ENCODE assay signal across 27 cellular contexts in the genomic region with DNA sequence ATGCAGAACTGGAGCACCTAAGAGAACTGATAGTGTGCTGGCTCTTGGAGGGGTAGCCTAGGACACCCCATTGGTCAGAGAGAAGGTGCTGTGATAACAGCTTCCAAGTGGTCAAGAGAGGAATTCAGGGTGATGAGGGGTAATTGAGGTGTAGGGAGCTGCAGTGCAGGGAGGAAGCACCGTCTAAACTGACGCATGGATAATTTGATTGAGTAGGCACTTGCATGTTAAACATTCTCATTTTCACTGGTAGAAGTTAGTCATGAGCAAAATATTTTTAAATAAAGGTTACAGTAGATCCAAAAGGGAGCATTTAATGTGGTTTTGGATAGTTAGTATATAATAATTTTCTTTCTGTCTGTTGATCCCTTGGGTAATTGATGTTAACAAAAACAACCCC.
"Had no signal": no experiment of that assay in that cellular context is flagged by ENCODE, and none has a peak within 500 bp of the region (broad histone marks: within the 10 kb centered on the region; RNA-seq: fewer than 3 reads in every experiment).

No MANE protein-coding gene starts in this region.

- H3K4me2 ChIP-seq: smooth muscle cell had no signal

- H3K9me3 Mint-ChIP-seq: naive B cell; stimulated activated memory B cell treated with anti-CD40 and anti-IgM and Interleukin-4, amounts not matched to agents 10 μg/mL and 1 μg/mL and 100 μg/mL, for 72 hours had no signal

- H3K36me3 Mint-ChIP-seq: immature natural killer cell; natural killer cell; stimulated activated memory B cell treated with anti-CD40 and anti-IgM and Interleukin-4, amounts not matched to agents 10 μg/mL and 1 μg/mL and 100 μg/mL, for 72 hours had no signal

- ATAC-seq: left colon; left lung; lower lobe of right lung; right lobe of liver; stimulated activated memory B cell treated with anti-CD40 and anti-IgM and Interleukin-4, amounts not matched to agents 10 μg/mL and 1 μg/mL and 100 μg/mL, for 72 hours; stimulated activated naive CD8-positive, alpha-beta T cell treated with anti-CD3 and anti-CD28 coated beads, Interleukin-15, amount 100 ng/mL, for 72 hours had no signal

- H3K9me3 ChIP-seq: left lung, lower lobe of right lung, ovary, right atrium auricular region, right lobe of liver, tibial nerve, upper lobe of left lung, vagina had no signal

- H3K27me3 ChIP-seq: left lung, ovary, right atrium auricular region, right lobe of liver, tibial nerve, upper lobe of left lung, vagina had no signal

- DNase-seq: hypothalamus; immature natural killer cell; kidney; left colon; left lung; lower lobe of right lung; mammary epithelial cell; mesenchymal stem cell; naive B cell; natural killer cell; ovary; right lobe of liver; stimulated activated CD4-positive, alpha-beta T cell treated with anti-CD3 and anti-CD28 coated beads, Interleukin-1b, Interleukin-23, amount 100 ng/mL, for 48 hours; stimulated activated CD4-positive, alpha-beta T cell treated with anti-CD3 and anti-CD28 coated beads, Interleukin-2, amount 100 ng/mL, for 48 hours; stimulated activated CD4-positive, alpha-beta T cell treated with anti-CD3 and anti-CD28 coated beads, Interleukin-4, amount 100 ng/mL, for 4 hours; stimulated activated CD8-positive, alpha-beta memory T cell treated with anti-CD3 and anti-CD28 coated beads, Interleukin-4, amount 100 ng/mL, for 48 hours; stimulated activated naive CD4-positive, alpha-beta T cell treated with Interleukin-2 at 50 U/mL for 16 hours; stimulated activated naive CD8-positive, alpha-beta T cell treated with anti-CD3 and anti-CD28 coated beads, Interleukin-15, amount 100 ng/mL, for 72 hours; substantia nigra; upper lobe of left lung had no signal

- FAIRE-seq: islet of Langerhans, kidney had no signal

- H3K36me3 ChIP-seq: left lung, lower lobe of right lung, ovary, right atrium auricular region, right lobe of liver, tibial nerve, upper lobe of left lung, vagina had no signal

- H3K4me1 ChIP-seq: left lung, lower lobe of right lung, right atrium auricular region, right lobe of liver, tibial nerve, upper lobe of left lung, vagina had no signal

- H3K27me3 Mint-ChIP-seq: stimulated activated memory B cell treated with anti-CD40 and anti-IgM and Interleukin-4, amounts not matched to agents 10 μg/mL and 1 μg/mL and 100 μg/mL, for 72 hours; stimulated activated naive CD8-positive, alpha-beta T cell treated with anti-CD3 and anti-CD28 coated beads, Interleukin-15, amount 100 ng/mL, for 72 hours had no signal

- H3K4me3 Mint-ChIP-seq: immature natural killer cell; naive B cell; natural killer cell; stimulated activated memory B cell treated with anti-CD40 and anti-IgM and Interleukin-4, amounts not matched to agents 10 μg/mL and 1 μg/mL and 100 μg/mL, for 72 hours; stimulated activated naive CD8-positive, alpha-beta T cell treated with anti-CD3 and anti-CD28 coated beads, Interleukin-15, amount 100 ng/mL, for 72 hours had no signal

- H3K4me3 ChIP-seq: left lung, lower lobe of right lung, ovary, right atrium auricular region, right lobe of liver, smooth muscle cell, tibial nerve, upper lobe of left lung, vagina had no signal

- H3K27ac Mint-ChIP-seq: immature natural killer cell; naive B cell; natural killer cell; progenitor cell of endocrine pancreas; stimulated activated memory B cell treated with anti-CD40 and anti-IgM and Interleukin-4, amounts not matched to agents 10 μg/mL and 1 μg/mL and 100 μg/mL, for 72 hours; stimulated activated naive CD8-positive, alpha-beta T cell treated with anti-CD3 and anti-CD28 coated beads, Interleukin-15, amount 100 ng/mL, for 72 hours had no signal

- H3K27ac ChIP-seq: left lung, lower lobe of right lung, ovary, right atrium auricular region, right lobe of liver, tibial nerve, upper lobe of left lung, vagina had no signal

- H3K4me1 Mint-ChIP-seq: immature natural killer cell; naive B cell; natural killer cell; stimulated activated memory B cell treated with anti-CD40 and anti-IgM and Interleukin-4, amounts not matched to agents 10 μg/mL and 1 μg/mL and 100 μg/mL, for 72 hours; stimulated activated naive CD8-positive, alpha-beta T cell treated with anti-CD3 and anti-CD28 coated beads, Interleukin-15, amount 100 ng/mL, for 72 hours had no signal
